2 cellular contexts compared by ENCODE assay signal in genomic region chr16:13076878-13077277, GRCh38.
TF ChIP-seq lines count a peak whose summit lies in the region.

No MANE protein-coding gene starts in this region.

TF ChIP-seq in liver, 16 proteins besides CTCF, POLR2A, EP300 and RAD21 (continued from another document):
- peak in 1 of 2 donors; percentile 34 for TF ChIP-seq RXRA (IDR thresholded peaks at IDR 0.05)
- TF ChIP-seq NR2F2 (IDR thresholded peaks at IDR 0.05) = no peak
- peak; percentile 45 to 60 for TF ChIP-seq HNF4A (conservative IDR thresholded peaks at IDR 0.05)
- no peak for TF ChIP-seq JUND (IDR thresholded peaks at IDR 0.05)
- no peak for TF ChIP-seq MAX (IDR thresholded peaks at IDR 0.05)
TF ChIP-seq in liver: peak in this region for 2.

TF ChIP-seq in HepG2, 621 proteins besides CTCF, POLR2A, EP300 and RAD21 (continued from another document):
- TF ChIP-seq TRAFD1 (CRISPR knock-in tag; IDR thresholded peaks at IDR 0.05; ENCODE audit: borderline replicate concordance) (no peak), TBP (CRISPR knock-in tag; IDR thresholded peaks at IDR 0.05) (no peak), TBX3 (IDR thresholded peaks at IDR 0.05; ENCODE audit: borderline replicate concordance) (no peak), TMF1 (CRISPR knock-in tag; IDR thresholded peaks at IDR 0.05; ENCODE audit: low read depth) (no peak), ZNF567 (CRISPR knock-in tag; IDR thresholded peaks at IDR 0.05; ENCODE audit: borderline replicate concordance) (no peak), ARHGAP35 (CRISPR knock-in tag; IDR thresholded peaks at IDR 0.05; ENCODE audit: borderline replicate concordance) (no peak), ZMYM2 (CRISPR knock-in tag; IDR thresholded peaks at IDR 0.05) (no peak), KDM3A (CRISPR knock-in tag; IDR thresholded peaks at IDR 0.05; ENCODE audit: low read depth) (no peak), PATZ1 (CRISPR knock-in tag; IDR thresholded peaks at IDR 0.05) (no peak), SMARCC2 (IDR thresholded peaks at IDR 0.05) (no peak), POLR2AphosphoS5 (IDR thresholded peaks at IDR 0.05; ENCODE audit: low read depth, low read length) (no peak), LRRFIP1 (CRISPR knock-in tag; conservative IDR thresholded peaks at IDR 0.05) (no peak)
